In genomic region chr5:156914371-156914737, GRCh38 we compare ENCODE assay signal across 10 cellular contexts. TPM values are rescaled to one million over a fixed set of nuclear protein-coding genes. Genes with fewer than 3 reads are reported as not detected.
DNase-seq lines count a peak whose midpoint lies in the region; ATAC-seq lines count a peak whose summit lies in the region.
"Had no signal": no experiment of that assay in that cellular context is flagged by ENCODE, and none has a peak within 500 bp of the region (broad histone marks: within the 10 kb centered on the region; RNA-seq: fewer than 3 reads in every experiment).

No MANE protein-coding gene starts in this region.

- no peaks in the 10 kb centered on the region for H3K36me3 ChIP-seq in HUES64 (ENCODE audit: insufficient read depth, low read length)
- H3K36me3 ChIP-seq in mucosa of rectum (ENCODE audit: control insufficient read depth in 2 of 2, insufficient read depth in 2 of 2, low read length in 2 of 2) = no peaks in the 10 kb centered on the region

- no peaks in the 10 kb centered on the region for H3K9me3 ChIP-seq in HUES64 (ENCODE audit: insufficient read depth, low read depth, low read length)
- no peaks in the 10 kb centered on the region for H3K9me3 ChIP-seq in mucosa of rectum (ENCODE audit: control insufficient read depth in 2 of 2, low read length in 2 of 2)
- H3K9me3 ChIP-seq: A549 had no signal

- peaks cover 41% of the 10 kb centered on the region for H3K4me1 ChIP-seq in HUES64 (ENCODE audit: insufficient read depth, low read length)
- peaks cover 0 to 4% of the 10 kb centered on the region in 2 donors for H3K4me1 ChIP-seq in mucosa of rectum (ENCODE audit: control insufficient read depth in 2 of 2, insufficient read depth in 2 of 2, low read length in 2 of 2)
- H3K4me1 ChIP-seq: A549 had no signal

- intact Hi-C loops in left colon (cut with DNase I, micrococcal nuclease) = no loop called here

- WGBS in HUES64 = 49% methylated on average over 2 of the region's 2 CpGs

- H3K27ac ChIP-seq in HUES64 (ENCODE audit: low read depth, low read length) (peak overlapping the region; percentile 95), mucosa of rectum (ENCODE audit: low read depth in 2 of 2, low read length in 2 of 2) (peak overlapping the region; percentile 14 to 45)
- H3K27ac ChIP-seq: A549 had no signal

- H3K4me3 ChIP-seq in HUES64 (ENCODE audit: low read length) (peak overlapping the region; percentile 14), mucosa of rectum (ENCODE audit: low read length in 2 of 2) (no peak overlapping the region)
- H3K4me3 ChIP-seq: A549 had no signal

- DNase-seq in NCI-H1436 (lab: John Stamatoyannopoulos, UW) (peak; percentile 62), NCI-H1436 treated with DMSO at 0.1 percent for 48 hours (lab: John Stamatoyannopoulos, UW) (no peak), DMS114 treated with DMSO at 0.1 percent for 48 hours (lab: John Stamatoyannopoulos, UW; ENCODE audit: unreplicated experiment) (no peak), left colon (no peak), NCI-H2227 (lab: John Stamatoyannopoulos, UW; ENCODE audit: unreplicated experiment) (no peak)
- DNase-seq: IMR-90 had no signal

- ATAC-seq in GM21737 (IDR thresholded peaks at IDR 0.05; ENCODE audit: unreplicated experiment) (peak; percentile 14), left colon (no peak)
- ATAC-seq: A549 had no signal

- peaks cover 8% of the 10 kb centered on the region; the same call in 1 of the 2 replicates for H3K27me3 ChIP-seq in HUES64 (ENCODE audit: insufficient read depth, low read length)
- H3K27me3 ChIP-seq in mucosa of rectum (ENCODE audit: control insufficient read depth in 2 of 2, insufficient read depth in 2 of 2, low read length in 2 of 2) = no peaks in the 10 kb centered on the region

- H3K9ac ChIP-seq in HUES64 (ENCODE audit: low read depth, low read length) (peak overlapping the region; percentile 67), mucosa of rectum (ENCODE audit: low read depth in 1 of 2, low read length in 2 of 2) (no peak overlapping the region)

RNA-seq across cellular contexts. Expression of gene TIMD4, which starts 48.7 kb away (rescaled TPM):
- not detected for polyA plus RNA-seq in HUES64 (2013, experiment 1 of 2)
- not detected for polyA plus RNA-seq in HUES64 (2013, experiment 2 of 2)
- 1 to 10 TPM in 1 of 2 donors, under 1 TPM in 1; 0.49 to 2.5 TPM for total RNA-seq in left colon
- total RNA-seq: IMR-90 had no signal
- polyA plus RNA-seq: IMR-90 had no signal
